10 cellular contexts compared by ENCODE assay signal in the genomic region with DNA sequence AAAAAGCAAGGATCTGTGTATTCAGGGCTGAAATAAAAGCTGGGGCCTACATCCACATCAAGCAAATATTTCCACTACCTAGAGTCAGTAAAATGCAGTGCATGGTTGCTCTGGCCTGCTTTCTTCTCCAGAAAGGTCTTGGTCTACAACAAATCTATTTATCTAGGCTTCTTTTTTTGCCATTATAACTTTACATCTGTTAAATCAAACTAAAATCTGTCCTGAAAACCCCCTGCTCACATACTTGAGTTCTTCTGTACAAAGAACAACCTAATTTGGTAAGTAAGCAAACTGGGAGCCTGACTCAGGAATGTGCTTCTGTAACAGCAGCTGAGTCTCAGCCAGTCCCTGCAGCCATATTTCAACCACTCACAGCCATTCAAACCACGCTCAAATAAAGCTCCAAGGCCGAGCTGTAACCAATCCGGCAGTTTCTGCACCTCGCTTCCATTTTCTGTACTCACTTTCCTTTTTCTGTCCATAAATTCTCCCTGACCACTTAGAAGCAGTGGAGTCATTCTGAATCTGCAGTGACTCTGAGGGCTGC.
A peak's percentile ranks its signal among the peaks of the same experiment; 100 is the strongest.
DNase-seq lines count a peak whose midpoint lies in the region; ATAC-seq and TF ChIP-seq lines count a peak whose summit lies in the region.
"Had no signal": no experiment of that assay in that cellular context is flagged by ENCODE, and none has a peak within 500 bp of the region (broad histone marks: within the 10 kb centered on the region; RNA-seq: fewer than 3 reads in every experiment).

No MANE protein-coding gene starts in this region.

- no peak overlapping the region for H3K4me3 ChIP-seq in A673 (ENCODE audit: low read depth, low read length, poor library complexity, severe bottlenecking)
- no peak overlapping the region for H3K4me3 ChIP-seq in fibroblast of the aortic adventitia (ENCODE audit: low read depth, low read length)

- H3K4me1 ChIP-seq in A673 (ENCODE audit: insufficient read depth, low read length, poor library complexity, severe bottlenecking), result peaks cover 33% of the 10 kb centered on the region

- peak overlapping the region; percentile 72 for H3K27ac Mint-ChIP-seq in nephron progenitor cell

- H3K4me3 Mint-ChIP-seq in nephron progenitor cell, result peak overlapping the region; percentile 18
- H3K4me3 Mint-ChIP-seq: activated CD4-positive, alpha-beta T cell treated with anti-CD3 and anti-CD28 coated beads, Interleukin-2, amount 10 ng/mL, durations not matched to agents 7 days and 5 days had no signal

- no peaks in the 10 kb centered on the region for H3K9me3 ChIP-seq in A673 (ENCODE audit: low read depth, low read length, poor library complexity, severe bottlenecking)

- peak overlapping the region; percentile 18 for H3K27ac ChIP-seq in A673 (ENCODE audit: low read depth, low read length, poor library complexity, severe bottlenecking)
- H3K27ac ChIP-seq in RWPE1, result peak overlapping the region; percentile 82

- intact Hi-C loops in A673 (cut with micrococcal nuclease; ENCODE audit: unreplicated experiment), result no loop called here

- CTCF ChIA-PET in A673 (lab: Charles Lee), result no interaction called here
- CTCF ChIA-PET in RWPE1 (lab: Yijun Ruan, JAX), result interaction anchor here (0.7 kb wide), 1 partner anchor 25 kb away, joined by 5 read pairs; no protein-coding TSS in a partner anchor

- TF ChIP-seq CTCF in A673 (conservative IDR thresholded peaks at IDR 0.05; ENCODE audit: low read depth, low read length) (no peak), RWPE1 (conservative IDR thresholded peaks at IDR 0.05; ENCODE audit: low read depth) (no peak), fibroblast of the aortic adventitia (IDR thresholded peaks at IDR 0.05; ENCODE audit: insufficient read depth, low read length) (no peak), nephron progenitor cell (IDR thresholded peaks at IDR 0.05) (no peak)

- DNase-seq in A673 (ENCODE audit: low spot score), result no peak
- no peak for DNase-seq in RWPE1 (ENCODE audit: low spot score)
- peak; percentile 60 for DNase-seq in fibroblast of the aortic adventitia (ENCODE audit: low read depth)
- no peak for DNase-seq in nephron progenitor cell
- no peak for DNase-seq in NCI-H2171 (lab: John Stamatoyannopoulos, UW)
- no peak for DNase-seq in NCI-H526 (lab: John Stamatoyannopoulos, UW)
- no peak for DNase-seq in activated gamma-delta T cell (lab: John Stamatoyannopoulos, UW)
- DNase-seq: activated CD4-positive, alpha-beta T cell treated with anti-CD3 and anti-CD28 coated beads, Interleukin-2, amount 10 ng/mL, durations not matched to agents 7 days and 5 days; NCI-H1417 treated with DMSO at 0.1 percent for 48 hours had no signal

- POLR2A ChIA-PET in A673 (lab: Charles Lee; ENCODE audit: low non-redundant PET) (no interaction called here), RWPE1 (lab: Yijun Ruan, JAX; ENCODE audit: low non-redundant PET) (interaction anchor here (0.6 kb wide), 1 partner anchor 95 kb away, joined by 3 read pairs; a partner anchor contains a TSS)

- H3K4me1 Mint-ChIP-seq in nephron progenitor cell, result peaks cover 33% of the 10 kb centered on the region

- peaks cover 54% of the 10 kb centered on the region for H3K36me3 Mint-ChIP-seq in nephron progenitor cell (ENCODE audit: low read depth)

- H3K36me3 ChIP-seq in A673 (ENCODE audit: insufficient read depth, low read length, poor library complexity, severe bottlenecking), result no peaks in the 10 kb centered on the region

- no peaks in the 10 kb centered on the region for H3K27me3 Mint-ChIP-seq in nephron progenitor cell (ENCODE audit: low read depth, poor library complexity)
- H3K27me3 Mint-ChIP-seq: activated CD4-positive, alpha-beta T cell treated with anti-CD3 and anti-CD28 coated beads, Interleukin-2, amount 10 ng/mL, durations not matched to agents 7 days and 5 days had no signal

- no peak for ATAC-seq in HG02763 (IDR thresholded peaks at IDR 0.05; ENCODE audit: unreplicated experiment)

- no TSS peak for BruUV-seq in A673 (replicated peaks; lab: Mats Ljungman, UMichigan)

- H3K27me3 ChIP-seq in A673 (replicated peaks; ENCODE audit: insufficient read depth, low read depth, low read length, poor library complexity), result no peaks in the 10 kb centered on the region

- peaks cover 28% of the 10 kb centered on the region for H3K9me3 Mint-ChIP-seq in nephron progenitor cell
